ENCODE assay signal across 8 cellular contexts in genomic region chr6:152259234-152259633, GRCh38.
"Had no signal": no experiment of that assay in that cellular context is flagged by ENCODE, and none has a peak within 500 bp of the region (broad histone marks: within the 10 kb centered on the region; RNA-seq: fewer than 3 reads in every experiment).

No MANE protein-coding gene starts in this region.

- H3K9me3 ChIP-seq: HAP-1 had no signal

- H3K9ac ChIP-seq: GM23248 had no signal

- H3K9me3 Mint-ChIP-seq: HFFc6 had no signal

- H2AFZ ChIP-seq: GM23248 had no signal

- H3K36me3 ChIP-seq: HAP-1 had no signal

- H3K27ac ChIP-seq: GM23248, HL-60 had no signal

- H3K4me3 Mint-ChIP-seq: HFFc6 had no signal

- H3K4me3 ChIP-seq: GM23248, HAP-1 had no signal

- ATAC-seq: HCT116 had no signal

- H3K27ac Mint-ChIP-seq: HFFc6 had no signal

- DNase-seq: GM23248, GOT3, H7, HFFc6, IMR-90 had no signal
